Comparison of ENCODE assay signal across 8 cellular contexts in the genomic region with DNA sequence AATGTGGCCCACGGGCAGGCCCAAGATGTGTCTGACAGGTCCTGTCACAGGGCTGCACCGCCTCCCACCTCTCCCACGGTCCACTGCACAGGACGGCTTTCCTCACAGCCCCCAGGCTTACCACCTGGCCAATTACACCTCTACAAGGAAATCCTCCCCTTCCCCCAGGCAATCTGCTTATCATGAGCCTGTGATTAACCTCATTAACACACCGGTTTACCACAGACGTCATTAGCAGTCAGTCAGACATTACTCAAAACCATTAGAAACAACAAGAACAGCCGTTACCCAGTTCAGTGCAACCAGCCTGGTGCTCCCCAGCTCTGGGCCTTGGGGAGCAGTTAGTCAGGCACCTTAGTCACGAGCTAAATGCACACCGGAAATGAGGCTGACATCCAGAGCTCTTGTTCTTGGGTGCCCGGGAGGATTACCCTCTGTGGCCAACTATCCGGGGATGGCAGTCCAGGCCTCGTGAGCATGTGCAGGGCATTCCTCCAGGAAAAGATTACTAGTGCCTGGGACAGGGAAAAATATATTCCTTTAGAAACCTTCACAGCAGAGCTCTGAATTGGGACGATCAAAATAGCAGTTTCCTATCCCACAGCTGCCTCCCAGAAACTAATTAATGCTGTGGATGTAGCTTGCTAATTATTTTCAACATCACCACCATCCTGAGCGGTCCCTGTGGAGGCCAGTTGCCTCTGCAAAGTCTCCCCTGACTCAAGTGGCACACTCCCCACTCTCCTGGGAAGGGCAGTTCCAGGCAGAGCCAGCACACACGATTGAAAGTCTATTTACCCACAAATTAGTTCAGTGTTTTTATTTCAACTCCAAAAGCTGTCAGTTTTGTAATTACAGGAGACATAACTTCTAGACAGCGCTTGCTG. TPM values are rescaled to one million over a fixed set of nuclear protein-coding genes. Genes with fewer than 3 reads are reported as not detected.
A peak's percentile ranks its signal among the peaks of the same experiment; 100 is the strongest.
DNase-seq lines count a peak whose midpoint lies in the region; ATAC-seq and TF ChIP-seq lines count a peak whose summit lies in the region.

No MANE protein-coding gene starts in this region.

- DNase-seq in NCI-H1417 treated with DMSO at 0.1 percent for 48 hours (lab: John Stamatoyannopoulos, UW): peak; percentile 70
- peak in 1 of 2 donors; percentile 82 for DNase-seq in ascending aorta (ENCODE audit: low spot score in 2 of 2)
- DNase-seq in omental fat pad (ENCODE audit: low spot score): no peak
- DNase-seq in stimulated activated CD4-positive, alpha-beta T cell treated with anti-CD3 and anti-CD28 coated beads, Interleukin-1b, Interleukin-23, amount 100 ng/mL, for 48 hours: no peak
- DNase-seq in stimulated activated naive CD4-positive, alpha-beta T cell treated with Interleukin-2 at 50 U/mL for 16 hours (lab: John Stamatoyannopoulos, UW): no peak

- intact Hi-C loops in ascending aorta (cut with DNase I): no loop called here

- H3K27ac ChIP-seq in ascending aorta: peak overlapping the region; percentile 63 to 64

- ATAC-seq in GM19455 (IDR thresholded peaks at IDR 0.05; ENCODE audit: unreplicated experiment) (peak; percentile 64), omental fat pad (ENCODE audit: low FRiP score) (peak; percentile 60), GM18502 (IDR thresholded peaks at IDR 0.05; ENCODE audit: poor library complexity, unreplicated experiment) (no peak), GM21447 (IDR thresholded peaks at IDR 0.05; ENCODE audit: unreplicated experiment) (no peak)

- no peaks in the 10 kb centered on the region for H3K27me3 ChIP-seq in ascending aorta

- no peak overlapping the region for H3K4me3 ChIP-seq in ascending aorta

- no peaks in the 10 kb centered on the region for H3K9me3 ChIP-seq in ascending aorta

- H3K4me1 ChIP-seq in ascending aorta: peaks cover 3% of the 10 kb centered on the region in 2 donors

- H3K36me3 ChIP-seq in ascending aorta: no peaks in the 10 kb centered on the region

- TF ChIP-seq CTCF in ascending aorta (IDR thresholded peaks at IDR 0.05) (no peak), omental fat pad (IDR thresholded peaks at IDR 0.05) (no peak)

RNA-seq across cellular contexts. Expression of gene PLCXD2, which starts 38.1 kb away (rescaled TPM):
- total RNA-seq in ascending aorta (1.1 TPM), omental fat pad (under 1 TPM; 0.48 to 0.63 (median 0.56) TPM)

Comparison
In these comparisons a context has a peak if more than half of its experiments do, and no peak if none do; other contexts are left out.
1. ATAC-seq: peak in GM19455 (single experiment) and omental fat pad (single experiment); none in GM18502 (single experiment) and GM21447 (single experiment).